Comparison of ENCODE assay signal across 8 cellular contexts in the genomic region with DNA sequence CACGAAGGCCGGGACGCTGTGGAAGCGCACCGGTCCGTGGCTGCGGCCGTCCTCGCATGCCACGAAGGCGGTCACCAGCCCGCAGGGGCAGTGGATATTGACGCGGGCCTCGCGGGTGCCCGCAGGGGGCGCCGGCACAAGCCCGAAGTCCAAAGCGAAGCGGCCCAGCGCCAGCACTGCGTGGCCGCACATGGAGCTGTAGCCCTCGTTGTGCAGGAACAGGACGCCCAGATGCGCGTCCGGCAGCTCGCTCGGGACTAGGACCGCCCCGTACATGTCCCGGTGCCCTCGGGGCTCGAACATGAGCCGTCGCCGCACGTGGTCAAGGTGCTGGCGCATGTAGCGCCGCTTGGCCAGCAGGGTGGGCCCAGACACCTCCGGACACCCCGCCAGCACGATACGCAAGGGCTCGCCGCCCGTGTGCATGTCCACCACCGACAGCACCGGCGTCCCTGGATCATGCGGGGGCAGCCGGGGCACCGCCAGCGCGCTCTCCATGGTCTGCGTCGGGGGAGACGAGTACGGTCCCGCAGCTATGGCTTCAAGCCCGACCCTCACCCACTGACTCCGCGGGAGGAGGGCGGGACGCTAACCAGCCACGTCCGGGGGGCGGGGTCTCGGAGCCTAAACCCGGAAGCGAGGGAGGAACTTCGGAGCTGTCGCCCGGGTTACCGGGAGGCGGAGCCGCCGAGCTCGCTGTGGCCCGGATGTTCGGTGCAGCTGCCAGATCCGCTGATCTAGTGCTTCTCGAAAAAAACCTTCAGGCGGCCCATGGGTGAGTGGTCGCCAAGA. TPM values are rescaled to one million over a fixed set of nuclear protein-coding genes. Genes with fewer than 3 reads are reported as not detected.
DNase-seq lines count a peak whose midpoint lies in the region; ATAC-seq, FAIRE-seq and TF ChIP-seq lines count a peak whose summit lies in the region.

A gene with protein sequence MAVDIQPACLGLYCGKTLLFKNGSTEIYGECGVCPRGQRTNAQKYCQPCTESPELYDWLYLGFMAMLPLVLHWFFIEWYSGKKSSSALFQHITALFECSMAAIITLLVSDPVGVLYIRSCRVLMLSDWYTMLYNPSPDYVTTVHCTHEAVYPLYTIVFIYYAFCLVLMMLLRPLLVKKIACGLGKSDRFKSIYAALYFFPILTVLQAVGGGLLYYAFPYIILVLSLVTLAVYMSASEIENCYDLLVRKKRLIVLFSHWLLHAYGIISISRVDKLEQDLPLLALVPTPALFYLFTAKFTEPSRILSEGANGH (plus strand): TSS at position 699 of the 792 bp plus-strand sequence. CDS start 73 bp downstream, at position 772.
A gene (minus strand): TSS at position 590 of the 792 bp plus-strand sequence. CDS start 92 bp downstream, at position 498.

- no peaks in the 10 kb centered on the region for H3K27me3 Mint-ChIP-seq in T-helper 17 cell

- H3K4me3 ChIP-seq in left ventricle myocardium inferior (peak within 1 kb of the TSS; percentile 79), psoas muscle (peak within 1 kb of the TSS; percentile 93)

- peak; percentile 93 for FAIRE-seq in urothelium cell line (lab: Jason Lieb, UNC)

- H3K4me1 ChIP-seq in left ventricle myocardium inferior: peaks cover 80% of the 10 kb centered on the region
- H3K4me1 ChIP-seq in psoas muscle: peaks cover 49% of the 10 kb centered on the region

- TF ChIP-seq CTCF in left ventricle myocardium inferior (IDR thresholded peaks at IDR 0.05; ENCODE audit: borderline replicate concordance) (peak; percentile 80), psoas muscle (IDR thresholded peaks at IDR 0.05) (peak; percentile 67)

- ATAC-seq in GM18498 (IDR thresholded peaks at IDR 0.05; ENCODE audit: unreplicated experiment): peak; percentile 87
- peak; percentile 84 for ATAC-seq in HG02938 (IDR thresholded peaks at IDR 0.05; ENCODE audit: unreplicated experiment)
- ATAC-seq in T-helper 17 cell: peak; percentile 95
- peak; percentile 96 to 97 (median 96) for ATAC-seq in psoas muscle

- peak within 1 kb of the TSS; percentile 87 for H3K27ac Mint-ChIP-seq in T-helper 17 cell

- H3K27me3 ChIP-seq in left ventricle myocardium inferior (ENCODE audit: low read depth) (no peaks in the 10 kb centered on the region), psoas muscle (ENCODE audit: insufficient read depth in 3 of 3, low read length in 2 of 3) (no peaks in the 10 kb centered on the region)

- DNase-seq in NCI-H1694 treated with DMSO at 0.1 percent for 48 hours (lab: John Stamatoyannopoulos, UW): peak; percentile 96
- peak; percentile 94 to 97 (median 97) for DNase-seq in T-helper 17 cell
- peak; percentile 75 to 98 (median 92) for DNase-seq in amygdala (lab: John Stamatoyannopoulos, UW)
- peak; percentile 98 for DNase-seq in left ventricle myocardium inferior
- DNase-seq in psoas muscle: peak; percentile 99
- peak; percentile 99 for DNase-seq in urothelium cell line (ENCODE audit: low spot score)

- 0 to 1% (median 0%) methylated on average over 84 to 89 of the region's 89 CpGs for WGBS in psoas muscle, 3 donors

- peak within 1 kb of the TSS; percentile 93 for H3K27ac ChIP-seq in left ventricle myocardium inferior (replicated peaks)
- H3K27ac ChIP-seq in psoas muscle: peak within 1 kb of the TSS; percentile 92

- peaks cover 45% of the 10 kb centered on the region for H3K4me1 Mint-ChIP-seq in T-helper 17 cell

- peak within 1 kb of the TSS; percentile 92 for H3K4me3 Mint-ChIP-seq in T-helper 17 cell

- peaks cover 8% of the 10 kb centered on the region for H3K36me3 Mint-ChIP-seq in T-helper 17 cell (ENCODE audit: low read depth)

- H3K36me3 ChIP-seq in left ventricle myocardium inferior (peaks cover 13% of the 10 kb centered on the region), psoas muscle (ENCODE audit: insufficient read depth in 1 of 2, low read depth in 1 of 2) (peaks cover 0 to 18% of the 10 kb centered on the region in 2 donors)

- H3K9me3 ChIP-seq in T-helper 17 cell (ENCODE audit: control insufficient read depth, low read length, poor library complexity, severe bottlenecking): no peaks in the 10 kb centered on the region
- H3K9me3 ChIP-seq in left ventricle myocardium inferior (replicated peaks): no peaks in the 10 kb centered on the region
- no peaks in the 10 kb centered on the region for H3K9me3 ChIP-seq in psoas muscle

- intact Hi-C loops in left ventricle myocardium inferior (cut with micrococcal nuclease): no loop called here
- intact Hi-C loops in psoas muscle (cut with DNase I): no loop called here

RNA-seq across cellular contexts. Expression of the first gene that starts in this region (rescaled TPM):
- total RNA-seq in T-helper 17 cell: 10 to 100 TPM; 17.7 to 18.4 TPM
- total RNA-seq in left ventricle myocardium inferior: 23.5 TPM
- total RNA-seq in psoas muscle: 10 to 100 TPM; 11.6 to 26.2 (median 16.0) TPM
- polyA plus RNA-seq in psoas muscle: 10 to 100 TPM; 19.4 to 38.5 (median 37.3) TPM

RNA-seq across cellular contexts. Expression of the second gene that starts in this region (rescaled TPM):
- 10 to 100 TPM; 13.8 to 17.5 TPM for total RNA-seq in T-helper 17 cell
- 9.1 TPM for total RNA-seq in left ventricle myocardium inferior
- total RNA-seq in psoas muscle: 10 to 100 TPM; 10.9 to 20.4 (median 11.8) TPM
- polyA plus RNA-seq in psoas muscle: 10 to 100 TPM in 2 of 3 donors, 1 to 10 TPM in 1; 5.7 to 23.7 (median 14.5) TPM

Comparison
In these comparisons a context has a peak if more than half of its experiments do, and no peak if none do; other contexts are left out.
1. Peak in every context shown above with its lines: DNase-seq, ATAC-seq, H3K4me3 ChIP-seq and H3K27ac ChIP-seq.